ENCODE assay signal across 28 cellular contexts in the genomic region with DNA sequence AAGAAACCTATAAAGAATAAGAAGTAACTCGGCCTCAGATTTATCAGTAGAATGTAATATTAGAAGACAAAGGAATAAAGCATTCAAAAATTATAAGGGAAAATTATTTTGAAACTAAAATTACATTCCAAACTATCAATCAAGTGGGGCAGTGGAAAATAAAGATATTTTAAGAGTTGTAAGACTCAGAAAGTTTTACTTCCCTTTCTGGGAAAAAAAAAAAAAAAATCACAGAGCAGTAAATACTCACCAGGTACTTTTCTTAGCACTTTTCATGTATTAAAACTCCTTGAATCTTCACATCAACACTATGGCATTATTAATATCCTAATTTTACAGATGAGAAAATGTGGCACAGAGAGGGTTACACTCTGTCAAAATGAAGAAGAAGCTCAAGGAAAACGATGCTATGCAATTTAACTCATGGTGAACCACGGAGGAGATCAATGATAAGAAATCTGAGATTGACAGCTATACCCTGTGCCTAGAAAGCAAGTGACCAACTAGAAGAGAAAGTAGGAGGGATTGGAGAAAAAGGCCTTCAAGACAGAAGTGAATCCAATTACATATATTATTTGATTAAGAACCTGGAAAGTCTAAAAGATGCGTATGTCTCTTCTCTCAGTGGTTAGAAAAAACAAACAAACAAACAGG.
DNase-seq lines count a peak whose midpoint lies in the region; ATAC-seq and TF ChIP-seq lines count a peak whose summit lies in the region.
"Had no signal": no experiment of that assay in that cellular context is flagged by ENCODE, and none has a peak within 500 bp of the region (broad histone marks: within the 10 kb centered on the region; RNA-seq: fewer than 3 reads in every experiment).

No MANE protein-coding gene starts in this region.

- ATAC-seq in GM18517 (IDR thresholded peaks at IDR 0.05; ENCODE audit: unreplicated experiment) (peak; percentile 58), HG03354 (IDR thresholded peaks at IDR 0.05; ENCODE audit: poor library complexity, severe bottlenecking, unreplicated experiment) (peak; percentile 57), GM21447 (IDR thresholded peaks at IDR 0.05; ENCODE audit: unreplicated experiment) (no peak)
- ATAC-seq: A549, gastroesophageal sphincter, GM23338, left cardiac atrium, pancreas had no signal

- DNase-seq in DMS53 treated with DMSO at 0.1 percent for 48 hours (lab: John Stamatoyannopoulos, UW; ENCODE audit: unreplicated experiment) (no peak), HUDEP-2 (lab: John Stamatoyannopoulos, UW; ENCODE audit: unreplicated experiment in 76 of 76) (no peak), GM10266 (ENCODE audit: extremely low spot score) (no peak)
- DNase-seq: activated CD4-positive, alpha-beta T cell treated with anti-CD3 and anti-CD28 coated beads, Interleukin-2, amount 50 U/mL, for 1 hour; activated naive CD4-positive, alpha-beta T cell treated with anti-CD3 and anti-CD28 coated beads for 36 hours; AML-193; amniotic stem cell; brain microvascular endothelial cell; IMR-90; left cardiac atrium; NCI-H2029 treated with DMSO at 0.1 percent for 48 hours; NCI-H748 treated with DMSO at 0.1 percent for 48 hours; pancreas; SK-N-SH; stimulated activated CD4-positive, alpha-beta T cell treated with anti-CD3 and anti-CD28 coated beads, Interleukin-2, amount 100 ng/mL, for 24 hours had no signal

- H3K36me3 ChIP-seq in BLaER1 (no peaks in the 10 kb centered on the region), SU-DHL-6 (ENCODE audit: low read length) (no peaks in the 10 kb centered on the region)
- H3K36me3 ChIP-seq: brain microvascular endothelial cell, gastroesophageal sphincter, pancreas, right atrium auricular region, upper lobe of left lung had no signal

- no peaks in the 10 kb centered on the region for H3K9me2 ChIP-seq in SU-DHL-6 (replicated peaks; ENCODE audit: insufficient read depth, low read length)
- H3K9me2 ChIP-seq: SK-N-SH had no signal

- H4K20me1 ChIP-seq in BLaER1 (no peaks in the 10 kb centered on the region), SU-DHL-6 (ENCODE audit: low read depth, low read length) (no peaks in the 10 kb centered on the region)

- TF ChIP-seq CTCF in SU-DHL-6 (IDR thresholded peaks at IDR 0.05; ENCODE audit: insufficient read depth, low read length, poor library complexity, severe bottlenecking), result no peak
- TF ChIP-seq CTCF in GM10266 (IDR thresholded peaks at IDR 0.05; ENCODE audit: control insufficient read depth, insufficient read depth, low read depth, missing control alignments), result no peak

- no peaks in the 10 kb centered on the region; the same call in 1 of the 2 replicates for H3F3A ChIP-seq in SU-DHL-6 (ENCODE audit: insufficient read depth)

- H3K27ac ChIP-seq in BLaER1 (no peak overlapping the region), SU-DHL-6 (ENCODE audit: low read depth, low read length) (no peak overlapping the region)
- H3K27ac ChIP-seq: A549, brain microvascular endothelial cell, gastroesophageal sphincter, hepatocyte, pancreas, right atrium auricular region, upper lobe of left lung, VCaP had no signal

- H3K9ac ChIP-seq in BLaER1 (no peak overlapping the region), SU-DHL-6 (ENCODE audit: low read length) (no peak overlapping the region)
- H3K9ac ChIP-seq: SK-N-SH had no signal

- peaks cover 80% of the 10 kb centered on the region for H3K4me1 ChIP-seq in BLaER1
- H3K4me1 ChIP-seq: gastroesophageal sphincter, pancreas had no signal

- H3K27me3 ChIP-seq in BLaER1 (no peaks in the 10 kb centered on the region), SU-DHL-6 (ENCODE audit: low read length) (no peaks in the 10 kb centered on the region)
- H3K27me3 ChIP-seq: brain microvascular endothelial cell, gastroesophageal sphincter, hepatocyte, pancreas, right atrium auricular region, upper lobe of left lung had no signal

- no peak overlapping the region for H2AFZ ChIP-seq in SU-DHL-6 (ENCODE audit: low read depth, low read length, severe bottlenecking)
- H2AFZ ChIP-seq: GM23338, hepatocyte had no signal

- no peaks in the 10 kb centered on the region for H3K79me2 ChIP-seq in SU-DHL-6 (ENCODE audit: insufficient read depth, low read length)
- H3K79me2 ChIP-seq: hepatocyte had no signal

- no peak overlapping the region for H3K4me3 ChIP-seq in BLaER1
- no peak overlapping the region for H3K4me3 ChIP-seq in SU-DHL-6 (ENCODE audit: insufficient read depth, low read length, poor library complexity, severe bottlenecking)
- H3K4me3 ChIP-seq: A549, gastroesophageal sphincter, GM23338, hepatocyte, pancreas, right atrium auricular region, smooth muscle cell, upper lobe of left lung had no signal

- peak overlapping the region; percentile 58 for H3K4me2 ChIP-seq in BLaER1
- peak overlapping the region; percentile 32 for H3K4me2 ChIP-seq in SU-DHL-6 (ENCODE audit: low read depth, low read length, poor library complexity, severe bottlenecking)
- H3K4me2 ChIP-seq: A549, GM23338, hepatocyte, SK-N-SH, smooth muscle cell had no signal

- peaks cover 7% of the 10 kb centered on the region for H3K9me3 ChIP-seq in BLaER1
- H3K9me3 ChIP-seq in SU-DHL-6 (ENCODE audit: insufficient read depth, low read length), result no peaks in the 10 kb centered on the region
- H3K9me3 ChIP-seq: A549, gastroesophageal sphincter, pancreas, right atrium auricular region, SK-N-SH, upper lobe of left lung had no signal
